ENCODE assay signal across 12 cellular contexts in the genomic region with DNA sequence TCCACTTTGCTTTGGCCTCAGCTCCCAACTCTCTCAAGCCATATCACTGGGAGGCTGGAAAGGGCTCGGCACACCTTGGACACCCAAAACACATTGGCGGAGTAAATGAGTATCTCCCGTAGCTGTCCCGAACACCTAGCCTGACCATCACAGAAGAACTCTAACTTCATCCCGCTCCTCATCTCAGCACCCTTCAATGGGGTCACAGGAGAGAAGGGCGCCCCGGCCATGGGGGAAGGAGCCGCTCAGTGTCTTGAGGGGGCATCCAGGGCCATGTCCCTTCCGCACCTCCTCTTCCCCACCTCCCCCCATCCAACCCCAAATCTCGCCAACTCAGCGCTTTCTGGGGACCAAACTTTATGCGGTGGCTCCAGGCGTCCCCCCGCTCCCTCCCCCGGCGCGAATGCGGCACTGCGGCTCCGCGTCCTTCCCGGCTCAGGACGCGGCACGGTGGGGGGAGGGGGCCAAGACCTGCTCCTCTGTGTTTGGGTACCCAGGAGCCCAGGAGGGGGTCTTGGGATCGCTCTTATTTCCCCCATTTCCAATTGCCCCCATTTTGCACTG. TPM values are rescaled to one million over a fixed set of nuclear protein-coding genes. Genes with fewer than 3 reads are reported as not detected.
DNase-seq lines count a peak whose midpoint lies in the region; ATAC-seq and TF ChIP-seq lines count a peak whose summit lies in the region.
"Had no signal": no experiment of that assay in that cellular context is flagged by ENCODE, and none has a peak within 500 bp of the region (broad histone marks: within the 10 kb centered on the region; RNA-seq: fewer than 3 reads in every experiment).

No MANE protein-coding gene starts in this region.

- no peak overlapping the region for H3K4ac ChIP-seq in mesendoderm (ENCODE audit: low read depth, low read length)

- H3K9me3 Mint-ChIP-seq in activated T-helper 17 cell treated with anti-CD3 and anti-CD28 coated beads, Interleukin-2, amount 50 U/mL, for 72 hours, result no peaks in the 10 kb centered on the region

- H2BK120ac ChIP-seq in mesendoderm (ENCODE audit: low read depth, low read length), result no peak overlapping the region

- no CpG with 5 or more reads among the region's 26 CpGs for WGBS in mesendoderm (ENCODE audit: extremely low coverage, insufficient coverage, low lambda C conversion rate)

- H4K20me1 ChIP-seq in BLaER1 treated with 17β-estradiol and CSF1 and Interleukin-3, amounts not matched to agents 10 nM and 100 nM, result peaks cover 0 to 19% (median 0%) of the 10 kb centered on the region in 11 experiments; a peak in 6 of 22 replicates

- peaks cover 35 to 64% (median 48%) of the 10 kb centered on the region in 11 experiments for H3K27me3 ChIP-seq in BLaER1 treated with 17β-estradiol and CSF1 and Interleukin-3, amounts not matched to agents 10 nM and 100 nM
- H3K27me3 ChIP-seq in mesendoderm (ENCODE audit: insufficient read depth, low read length, poor library complexity), result peaks cover 15% of the 10 kb centered on the region
- peaks cover 43% of the 10 kb centered on the region for H3K27me3 ChIP-seq in MG63
- peaks cover 37% of the 10 kb centered on the region for H3K27me3 ChIP-seq in effector memory CD4-positive, alpha-beta T cell (replicated peaks; ENCODE audit: control insufficient read depth, insufficient read depth, low read length, poor library complexity, severe bottlenecking)
- H3K27me3 ChIP-seq: thyroid gland had no signal

- H3K56ac ChIP-seq in mesendoderm (ENCODE audit: low read length), result peak overlapping the region; percentile 67

- H3K36me3 Mint-ChIP-seq in activated T-helper 17 cell treated with anti-CD3 and anti-CD28 coated beads, Interleukin-2, amount 50 U/mL, for 72 hours (ENCODE audit: low read depth), result peaks cover 29% of the 10 kb centered on the region

- peak overlapping the region in 9 of 10 experiments; percentile 34 to 64 (median 46); a peak in 15 of 20 replicates for H3K4me3 ChIP-seq in BLaER1 treated with 17β-estradiol and CSF1 and Interleukin-3, amounts not matched to agents 10 nM and 100 nM
- peak overlapping the region; percentile 25 for H3K4me3 ChIP-seq in mesendoderm (ENCODE audit: low read length)
- H3K4me3 ChIP-seq in MG63, result no peak overlapping the region
- no peak overlapping the region for H3K4me3 ChIP-seq in effector memory CD4-positive, alpha-beta T cell (ENCODE audit: insufficient read depth, low read depth, low read length, poor library complexity, severe bottlenecking)
- H3K4me3 ChIP-seq: adrenal gland had no signal

- no peak overlapping the region for H3K27ac ChIP-seq in BLaER1 treated with 17β-estradiol and CSF1 and Interleukin-3, amounts not matched to agents 10 nM and 100 nM
- H3K27ac ChIP-seq in mesendoderm (ENCODE audit: low read depth, low read length), result no peak overlapping the region
- no peak overlapping the region for H3K27ac ChIP-seq in effector memory CD4-positive, alpha-beta T cell (ENCODE audit: insufficient read depth, low read length, poor library complexity, severe bottlenecking)
- H3K27ac ChIP-seq: adrenal gland, psoas muscle, thyroid gland had no signal

- no peaks in the 10 kb centered on the region for H3K36me3 ChIP-seq in BLaER1 treated with 17β-estradiol and CSF1 and Interleukin-3, amounts not matched to agents 10 nM and 100 nM
- H3K36me3 ChIP-seq in mesendoderm (ENCODE audit: control insufficient read depth, insufficient read depth, low read length), result no peaks in the 10 kb centered on the region
- no peaks in the 10 kb centered on the region for H3K36me3 ChIP-seq in MG63
- no peaks in the 10 kb centered on the region for H3K36me3 ChIP-seq in effector memory CD4-positive, alpha-beta T cell (ENCODE audit: control insufficient read depth, insufficient read depth, low read length)
- H3K36me3 ChIP-seq: adrenal gland had no signal

- H3K27me3 Mint-ChIP-seq in activated T-helper 17 cell treated with anti-CD3 and anti-CD28 coated beads, Interleukin-2, amount 50 U/mL, for 72 hours, result peaks cover 33% of the 10 kb centered on the region

- DNase-seq in GM20000 (ENCODE audit: low spot score), result peak; percentile 34
- DNase-seq in mesendoderm, result no peak
- DNase-seq in MG63, result no peak
- DNase-seq in effector memory CD4-positive, alpha-beta T cell, result no peak
- DNase-seq in SK-N-DZ (ENCODE audit: low spot score), result no peak
- DNase-seq in NCI-H345 treated with DMSO at 0.1 percent for 48 hours (lab: John Stamatoyannopoulos, UW; ENCODE audit: unreplicated experiment), result no peak
- DNase-seq: NCI-H2081 treated with DMSO at 0.1 percent for 48 hours had no signal

- no peak overlapping the region for H4K8ac ChIP-seq in mesendoderm (ENCODE audit: low read depth, low read length)

- no peaks in the 10 kb centered on the region for H3K79me2 ChIP-seq in mesendoderm (ENCODE audit: control insufficient read depth, insufficient read depth, low read length)

- no peak overlapping the region for H3K27ac Mint-ChIP-seq in activated T-helper 17 cell treated with anti-CD3 and anti-CD28 coated beads, Interleukin-2, amount 50 U/mL, for 72 hours

- no peak overlapping the region for H3K18ac ChIP-seq in mesendoderm (ENCODE audit: low read length)

- H4K5ac ChIP-seq in mesendoderm (ENCODE audit: low read length), result no peak overlapping the region

- peaks cover 7 to 23% (median 17%) of the 10 kb centered on the region in 10 experiments; a peak in 19 of 20 replicates for H3K4me1 ChIP-seq in BLaER1 treated with 17β-estradiol and CSF1 and Interleukin-3, amounts not matched to agents 10 nM and 100 nM
- H3K4me1 ChIP-seq in mesendoderm (ENCODE audit: control insufficient read depth, low read depth, low read length), result peaks cover 2% of the 10 kb centered on the region
- peaks cover 27% of the 10 kb centered on the region for H3K4me1 ChIP-seq in effector memory CD4-positive, alpha-beta T cell (ENCODE audit: control insufficient read depth, insufficient read depth, low read length, poor library complexity, severe bottlenecking)

- TF ChIP-seq CTCF in GM20000 (IDR thresholded peaks at IDR 0.05; ENCODE audit: extremely low read depth, missing control alignments), result no peak

- H3K23ac ChIP-seq in mesendoderm (ENCODE audit: low read length), result no peak overlapping the region

- peaks cover 0 to 17% (median 0%) of the 10 kb centered on the region in 11 experiments; a peak in 9 of 22 replicates for H3K9me3 ChIP-seq in BLaER1 treated with 17β-estradiol and CSF1 and Interleukin-3, amounts not matched to agents 10 nM and 100 nM (replicated peaks in 1 of 11)
- peaks cover 2% of the 10 kb centered on the region; the same call in 1 of the 2 replicates for H3K9me3 ChIP-seq in MG63
- H3K9me3 ChIP-seq in effector memory CD4-positive, alpha-beta T cell (ENCODE audit: control insufficient read depth, low read length), result no peaks in the 10 kb centered on the region
- H3K9me3 ChIP-seq: adrenal gland, psoas muscle, thyroid gland had no signal

- H3K4me2 ChIP-seq in BLaER1 treated with 17β-estradiol and CSF1 and Interleukin-3, amounts not matched to agents 10 nM and 100 nM, result peak overlapping the region; percentile 58 to 99 (median 90)
- H3K4me2 ChIP-seq in mesendoderm (ENCODE audit: low read length), result peak overlapping the region; percentile 30

- peak overlapping the region; percentile 65 for H3K4me3 Mint-ChIP-seq in activated T-helper 17 cell treated with anti-CD3 and anti-CD28 coated beads, Interleukin-2, amount 50 U/mL, for 72 hours

- H2BK5ac ChIP-seq in mesendoderm (ENCODE audit: low read length), result no peak overlapping the region

- H2AK5ac ChIP-seq in mesendoderm (ENCODE audit: low read length), result no peak overlapping the region

- no peak overlapping the region for H2BK15ac ChIP-seq in mesendoderm (replicated peaks; ENCODE audit: low read depth)

- no peak overlapping the region for H3K9ac ChIP-seq in BLaER1 treated with 17β-estradiol and CSF1 and Interleukin-3, amounts not matched to agents 10 nM and 100 nM
- H3K9ac ChIP-seq in mesendoderm (ENCODE audit: low read length), result peak overlapping the region; percentile 8

- no peak for ATAC-seq in activated T-helper 17 cell treated with anti-CD3 and anti-CD28 coated beads, Interleukin-2, amount 50 U/mL, for 72 hours (replicated peaks)

- no peaks in the 10 kb centered on the region for H3K79me1 ChIP-seq in mesendoderm (ENCODE audit: low read length)

- peaks cover 35% of the 10 kb centered on the region for H3K4me1 Mint-ChIP-seq in activated T-helper 17 cell treated with anti-CD3 and anti-CD28 coated beads, Interleukin-2, amount 50 U/mL, for 72 hours

RNA-seq across cellular contexts. Expression of a gene that starts 3.0 kb away (rescaled TPM):
- 10 to 100 TPM; 12.8 to 18.8 TPM for total RNA-seq in activated T-helper 17 cell treated with anti-CD3 and anti-CD28 coated beads, Interleukin-2, amount 50 U/mL, for 72 hours
- 3.7 TPM for polyA plus RNA-seq in mesendoderm (2013, experiment 1 of 2)
- polyA plus RNA-seq in mesendoderm (2013, experiment 2 of 2), result 3.2 TPM
- total RNA-seq in MG63 (2014; rRNA removed; shearing (Covaris generic); ENCODE audit: low replicate concordance), result not detected in 2 replicates
- 0.42 and 0.51 TPM in 2 replicates for polyA plus RNA-seq in SK-N-DZ (2014; cell fraction: cytosol; rRNA removed)
- 1.4 and 3.0 TPM in 2 replicates for polyA plus RNA-seq in SK-N-DZ (2014; cell fraction: nucleus; rRNA removed)

RNA-seq across cellular contexts. Expression of a gene that starts 39.3 kb away (rescaled TPM):
- 10 to 100 TPM; 54.6 to 86.0 TPM for total RNA-seq in activated T-helper 17 cell treated with anti-CD3 and anti-CD28 coated beads, Interleukin-2, amount 50 U/mL, for 72 hours
- polyA plus RNA-seq in mesendoderm (2013, experiment 1 of 2), result 0.17 TPM
- 0.10 TPM for polyA plus RNA-seq in mesendoderm (2013, experiment 2 of 2)
- total RNA-seq in MG63 (2014; rRNA removed; shearing (Covaris generic); ENCODE audit: low replicate concordance), result 1.5 TPM in 1 of 2 replicates, not detected in the other
- polyA plus RNA-seq in SK-N-DZ (2014; cell fraction: cytosol; rRNA removed), result 0.17 and 0.82 TPM in 2 replicates
- 3.5 and 5.4 TPM in 2 replicates for polyA plus RNA-seq in SK-N-DZ (2014; cell fraction: nucleus; rRNA removed)

RNA-seq across cellular contexts. Expression of a gene that starts 50.1 kb away (rescaled TPM):
- 10 to 100 TPM; 58.3 to 81.3 TPM for total RNA-seq in activated T-helper 17 cell treated with anti-CD3 and anti-CD28 coated beads, Interleukin-2, amount 50 U/mL, for 72 hours
- polyA plus RNA-seq in mesendoderm (2013, experiment 1 of 2), result 19.2 TPM
- 19.3 TPM for polyA plus RNA-seq in mesendoderm (2013, experiment 2 of 2)
- 113 and 173 TPM in 2 replicates for total RNA-seq in MG63 (2014; rRNA removed; shearing (Covaris generic); ENCODE audit: low replicate concordance)
- 13.1 and 19.1 TPM in 2 replicates for polyA plus RNA-seq in SK-N-DZ (2014; cell fraction: cytosol; rRNA removed)
- polyA plus RNA-seq in SK-N-DZ (2014; cell fraction: nucleus; rRNA removed), result 33.6 and 35.6 TPM in 2 replicates

RNA-seq across cellular contexts. Expression of a gene that starts 58.0 kb away (rescaled TPM):
- 100 to 1,000 TPM; 146 to 202 TPM for total RNA-seq in activated T-helper 17 cell treated with anti-CD3 and anti-CD28 coated beads, Interleukin-2, amount 50 U/mL, for 72 hours
- polyA plus RNA-seq in mesendoderm (2013, experiment 1 of 2), result 57.2 TPM
- polyA plus RNA-seq in mesendoderm (2013, experiment 2 of 2), result 57.3 TPM
- total RNA-seq in MG63 (2014; rRNA removed; shearing (Covaris generic); ENCODE audit: low replicate concordance), result 44.1 and 117 TPM in 2 replicates
- polyA plus RNA-seq in SK-N-DZ (2014; cell fraction: cytosol; rRNA removed), result 65.9 and 70.0 TPM in 2 replicates
- 216 and 252 TPM in 2 replicates for polyA plus RNA-seq in SK-N-DZ (2014; cell fraction: nucleus; rRNA removed)

Comparison
In these comparisons a context has a peak if more than half of its experiments do, and no peak if none do; other contexts are left out.
1. H3K4me3 ChIP-seq: peak in BLaER1 treated with 17β-estradiol and CSF1 and Interleukin-3, amounts not matched to agents 10 nM and 100 nM (9 of 10) and mesendoderm (single experiment); none in MG63 (single experiment) and effector memory CD4-positive, alpha-beta T cell (single experiment).
2. RNA of a gene that starts 3.0 kb away (total RNA-seq): 12.8 to 18.8 TPM in activated T-helper 17 cell treated with anti-CD3 and anti-CD28 coated beads, Interleukin-2, amount 50 U/mL, for 72 hours; not detected in MG63; every median in the first group is over 10 times any median in the second.
3. RNA of a gene that starts 39.3 kb away (total RNA-seq): 54.6 to 86.0 TPM in activated T-helper 17 cell treated with anti-CD3 and anti-CD28 coated beads, Interleukin-2, amount 50 U/mL, for 72 hours; 1.5 TPM in MG63; every median in the first group is over 10 times any median in the second.